8 cellular contexts compared by ENCODE assay signal in genomic region chr3:196968233-196969000, GRCh38. TPM values are rescaled to one million over a fixed set of nuclear protein-coding genes. Genes with fewer than 3 reads are reported as not detected.
A peak's percentile ranks its signal among the peaks of the same experiment; 100 is the strongest.
DNase-seq lines count a peak whose midpoint lies in the region; ATAC-seq and TF ChIP-seq lines count a peak whose summit lies in the region.

A gene with protein sequence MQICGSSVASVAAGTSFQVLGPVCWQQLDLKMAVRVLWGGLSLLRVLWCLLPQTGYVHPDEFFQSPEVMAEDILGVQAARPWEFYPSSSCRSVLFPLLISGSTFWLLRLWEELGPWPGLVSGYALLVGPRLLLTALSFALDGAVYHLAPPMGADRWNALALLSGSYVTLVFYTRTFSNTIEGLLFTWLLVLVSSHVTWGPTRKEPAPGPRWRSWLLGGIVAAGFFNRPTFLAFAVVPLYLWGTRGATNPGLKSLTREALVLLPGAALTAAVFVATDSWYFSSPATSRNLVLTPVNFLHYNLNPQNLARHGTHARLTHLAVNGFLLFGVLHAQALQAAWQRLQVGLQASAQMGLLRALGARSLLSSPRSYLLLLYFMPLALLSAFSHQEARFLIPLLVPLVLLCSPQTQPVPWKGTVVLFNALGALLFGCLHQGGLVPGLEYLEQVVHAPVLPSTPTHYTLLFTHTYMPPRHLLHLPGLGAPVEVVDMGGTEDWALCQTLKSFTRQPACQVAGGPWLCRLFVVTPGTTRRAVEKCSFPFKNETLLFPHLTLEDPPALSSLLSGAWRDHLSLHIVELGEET (minus strand): TSS chr3:196968833. CDS start chr3:196952031, 16,802 bp downstream.

- H3K4me3 ChIP-seq in right lobe of liver = peak within 1 kb of the TSS; percentile 70 to 90 (median 79)

- peak; percentile 38 for TF ChIP-seq POLR2A in right lobe of liver (IDR thresholded peaks at IDR 0.05)

- WGBS in right lobe of liver (ENCODE audit: insufficient coverage, low coverage, low lambda C conversion rate, missing lambda C conversion rate) = no CpG with 5 or more reads among the region's 80 CpGs

- peaks cover 0 to 6% (median 0%) of the 10 kb centered on the region in 4 donors for H3K4me1 ChIP-seq in right lobe of liver

- peak; percentile 58 for DNase-seq in EH (ENCODE audit: low read depth)
- peak in 3 of 5 experiments; percentile 4 to 69 (median 14) for DNase-seq in T-helper 2 cell
- peak; percentile 49 for DNase-seq in cerebellar cortex (ENCODE audit: low spot score)
- peak in 1 of 3 donors; percentile 53 for DNase-seq in right lobe of liver
- peak; percentile 29 for DNase-seq in stimulated activated naive CD4-positive, alpha-beta T cell treated with Interleukin-2 at 50 U/mL for 16 hours (lab: John Stamatoyannopoulos, UW)
- DNase-seq in NCI-H187 treated with DMSO at 0.1 percent for 48 hours (lab: John Stamatoyannopoulos, UW) = no peak

- no peaks in the 10 kb centered on the region for H3K36me3 ChIP-seq in right lobe of liver

- ATAC-seq in GM19463 (IDR thresholded peaks at IDR 0.05; ENCODE audit: unreplicated experiment) = peak; percentile 71
- peak; percentile 41 for ATAC-seq in HG03565 (IDR thresholded peaks at IDR 0.05; ENCODE audit: unreplicated experiment)
- ATAC-seq in right lobe of liver = peak; percentile 77 to 85 (median 83)

- H3K27me3 ChIP-seq in right lobe of liver = no peaks in the 10 kb centered on the region

- H3K27ac ChIP-seq in right lobe of liver = peak within 1 kb of the TSS in 2 of 3 donors; percentile 22 to 67

- TF ChIP-seq CTCF in right lobe of liver (IDR thresholded peaks at IDR 0.05) = no peak

- intact Hi-C loops in right lobe of liver (cut with DNase I) = loop anchor here in 1 of 2 donors (10.0 kb wide), 1 partner anchor 124 kb away; no protein-coding TSS in a partner anchor

- no peaks in the 10 kb centered on the region for H3K9me3 ChIP-seq in right lobe of liver

RNA-seq across cellular contexts. Expression of the gene that starts here (rescaled TPM):
- total RNA-seq in right lobe of liver = 1 to 10 TPM; 1.2 to 2.8 (median 2.4) TPM
